14 cellular contexts compared by ENCODE assay signal in the genomic region with DNA sequence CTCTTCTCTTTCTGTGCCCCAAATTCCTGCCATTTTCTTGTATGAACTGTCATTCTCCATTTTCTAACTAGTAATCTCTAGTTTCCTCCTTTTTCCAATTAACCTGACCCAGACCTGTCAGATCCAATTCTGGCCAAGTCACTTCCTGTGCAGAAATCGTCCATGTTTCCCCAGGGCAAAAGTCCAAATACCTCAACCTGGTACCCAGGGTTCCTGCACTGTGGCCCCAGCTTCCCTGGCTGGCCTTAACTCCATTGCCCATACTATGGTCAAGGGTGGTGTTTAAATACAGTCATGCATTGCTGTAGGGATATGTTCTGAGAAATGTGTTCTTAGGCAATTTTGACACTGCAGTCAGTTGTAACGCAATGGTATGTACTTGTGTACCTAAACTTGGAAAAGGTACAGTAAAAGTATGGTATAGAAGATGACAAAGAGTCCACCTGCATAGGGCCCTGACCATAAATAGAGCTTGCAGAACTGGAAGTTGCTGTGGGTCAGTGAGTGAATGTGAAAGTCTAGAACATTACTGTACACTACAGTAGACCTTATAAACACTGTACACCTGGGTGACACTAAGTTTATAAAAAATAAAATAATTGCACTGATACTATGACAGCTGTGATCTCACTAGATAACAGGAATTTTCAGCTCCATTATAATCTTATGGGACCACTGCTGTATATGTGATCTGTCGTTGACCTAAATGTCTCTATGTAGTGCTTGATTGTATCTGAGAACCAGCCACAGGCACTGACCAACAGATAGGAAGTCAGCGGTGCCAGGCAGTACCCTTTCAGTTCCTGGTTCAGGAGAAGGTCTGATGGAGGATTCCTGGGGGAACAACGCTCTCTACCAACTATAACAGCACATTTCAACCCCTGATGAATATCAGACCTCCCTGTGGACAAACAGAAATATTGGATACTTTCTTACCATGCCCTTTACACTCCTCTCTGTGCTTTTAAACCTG.
DNase-seq lines count a peak whose midpoint lies in the region; ATAC-seq, FAIRE-seq and TF ChIP-seq lines count a peak whose summit lies in the region.
"Had no signal": no experiment of that assay in that cellular context is flagged by ENCODE, and none has a peak within 500 bp of the region (broad histone marks: within the 10 kb centered on the region; RNA-seq: fewer than 3 reads in every experiment).

No MANE protein-coding gene starts in this region.

- H3K4me3 Mint-ChIP-seq in MCF 10A (ENCODE audit: unreplicated experiment), result no peak overlapping the region
- H3K4me3 Mint-ChIP-seq: dendritic cell treated with granulocyte-macrophage colony-stimulating factor and Interleukin-4, amounts not matched to agents 40 ng/mL and 50 ng/mL, for 4 days had no signal

- peaks cover 28% of the 10 kb centered on the region for H3K4me1 Mint-ChIP-seq in MCF 10A (ENCODE audit: insufficient read depth, unreplicated experiment)

- H3K27me3 ChIP-seq in breast epithelium, result no peaks in the 10 kb centered on the region
- H3K27me3 ChIP-seq in upper lobe of right lung, result no peaks in the 10 kb centered on the region
- H3K27me3 ChIP-seq in small intestine (ENCODE audit: control insufficient read depth in 2 of 2, insufficient read depth in 2 of 2, low read length in 2 of 2), result no peaks in the 10 kb centered on the region
- H3K27me3 ChIP-seq: pancreas had no signal

- CTCF ChIA-PET in MCF 10A (lab: Yijun Ruan, JAX), result interaction anchor here (0.9 to 1.5 kb wide), 3 partner anchors 15 to 133 kb away, joined by 3 to 5 read pairs (median 4); no protein-coding TSS in a partner anchor

- intact Hi-C loops in MCF 10A (cut with micrococcal nuclease) (no loop called here), breast epithelium (cut with DNase I; ENCODE audit: low total_unique reads) (no loop called here), upper lobe of right lung (cut with DNase I) (no loop called here)

- H3K36me3 Mint-ChIP-seq in MCF 10A (ENCODE audit: insufficient read depth, unreplicated experiment), result no peaks in the 10 kb centered on the region

- no TSS peak for BruUV-seq in MCF 10A (replicated peaks; lab: Mats Ljungman, UMichigan)

- H3K27ac ChIP-seq in breast epithelium (no peak overlapping the region), upper lobe of right lung (no peak overlapping the region), caudate nucleus (ENCODE audit: low read depth, low read length) (no peak overlapping the region), small intestine (ENCODE audit: low read depth in 1 of 2, low read length in 1 of 2) (no peak overlapping the region)
- H3K27ac ChIP-seq: pancreas had no signal

- H3K4me3 ChIP-seq in breast epithelium (no peak overlapping the region), upper lobe of right lung (no peak overlapping the region), small intestine (ENCODE audit: low read depth in 1 of 2, low read length in 2 of 2) (no peak overlapping the region)
- H3K4me3 ChIP-seq: pancreas had no signal

- peak overlapping the region; percentile 64 for H3K27ac Mint-ChIP-seq in MCF 10A (ENCODE audit: low read depth, unreplicated experiment)
- H3K27ac Mint-ChIP-seq: dendritic cell treated with granulocyte-macrophage colony-stimulating factor and Interleukin-4, amounts not matched to agents 40 ng/mL and 50 ng/mL, for 4 days had no signal

- DNase-seq in MCF 10A (ENCODE audit: unreplicated experiment) (peak; percentile 17), breast epithelium (ENCODE audit: low spot score in 2 of 2) (no peak), upper lobe of right lung (no peak), NCI-H345 treated with DMSO at 0.1 percent for 48 hours (lab: John Stamatoyannopoulos, UW; ENCODE audit: unreplicated experiment) (no peak), caudate nucleus (lab: John Stamatoyannopoulos, UW) (no peak), small intestine (no peak)
- DNase-seq: NCI-H226; pancreas; stimulated activated CD4-positive, alpha-beta T cell treated with anti-CD3 and anti-CD28 coated beads, Interleukin-15, amount 100 ng/mL, for 24 hours had no signal

- H3K36me3 ChIP-seq in breast epithelium, result no peaks in the 10 kb centered on the region
- no peaks in the 10 kb centered on the region for H3K36me3 ChIP-seq in upper lobe of right lung
- H3K36me3 ChIP-seq in small intestine (ENCODE audit: control insufficient read depth in 2 of 2, insufficient read depth in 2 of 2, low read length in 2 of 2), result no peaks in the 10 kb centered on the region
- H3K36me3 ChIP-seq: pancreas had no signal

- H3K9me3 ChIP-seq in breast epithelium (no peaks in the 10 kb centered on the region), upper lobe of right lung (no peaks in the 10 kb centered on the region), small intestine (ENCODE audit: control insufficient read depth, low read depth) (no peaks in the 10 kb centered on the region)
- H3K9me3 ChIP-seq: pancreas had no signal

- WGBS in small intestine, 3 donors, result 71 to 74% (median 72%) methylated on average over 5 of the region's 5 CpGs

- POLR2A ChIA-PET in MCF 10A (lab: Yijun Ruan, JAX), result interaction anchor here (1.0 kb wide), 1 partner anchor 450 kb away, joined by 3 read pairs; no protein-coding TSS in a partner anchor

- no peak for TF ChIP-seq POLR2A in breast epithelium (IDR thresholded peaks at IDR 0.05)

- H3K9me3 Mint-ChIP-seq in MCF 10A (ENCODE audit: unreplicated experiment), result no peaks in the 10 kb centered on the region
- H3K9me3 Mint-ChIP-seq: dendritic cell treated with granulocyte-macrophage colony-stimulating factor and Interleukin-4, amounts not matched to agents 40 ng/mL and 50 ng/mL, for 4 days had no signal

- FAIRE-seq in small intestine (lab: Jason Lieb, UNC), result no peak
- FAIRE-seq: pancreas, TTC549, urothelium cell line had no signal

- H3K4me1 ChIP-seq in breast epithelium (no peaks in the 10 kb centered on the region), upper lobe of right lung (no peaks in the 10 kb centered on the region), small intestine (ENCODE audit: control insufficient read depth in 2 of 2, insufficient read depth in 1 of 2, low read depth in 1 of 2, low read length in 1 of 2) (no peaks in the 10 kb centered on the region)

- TF ChIP-seq CTCF in MCF 10A (IDR thresholded peaks at IDR 0.05; ENCODE audit: unreplicated experiment), result no peak
- no peak for TF ChIP-seq CTCF in breast epithelium (IDR thresholded peaks at IDR 0.05)
- TF ChIP-seq CTCF in upper lobe of right lung (IDR thresholded peaks at IDR 0.05), result no peak

- ATAC-seq in GM21737 (IDR thresholded peaks at IDR 0.05; ENCODE audit: unreplicated experiment), result peak; percentile 58
- ATAC-seq in HG03108 (IDR thresholded peaks at IDR 0.05; ENCODE audit: unreplicated experiment), result peak; percentile 81
- peak; percentile 30 for ATAC-seq in upper lobe of right lung

- H3K27me3 Mint-ChIP-seq in MCF 10A (ENCODE audit: insufficient read depth, unreplicated experiment), result no peaks in the 10 kb centered on the region

Comparison
In these comparisons a context has a peak if more than half of its experiments do, and no peak if none do; other contexts are left out.
1. ATAC-seq: peak in every context shown above with its lines; median percentile 81 in HG03108; 58 in GM21737; 30 in upper lobe of right lung.